ENCODE assay signal across 8 cellular contexts in the genomic region with DNA sequence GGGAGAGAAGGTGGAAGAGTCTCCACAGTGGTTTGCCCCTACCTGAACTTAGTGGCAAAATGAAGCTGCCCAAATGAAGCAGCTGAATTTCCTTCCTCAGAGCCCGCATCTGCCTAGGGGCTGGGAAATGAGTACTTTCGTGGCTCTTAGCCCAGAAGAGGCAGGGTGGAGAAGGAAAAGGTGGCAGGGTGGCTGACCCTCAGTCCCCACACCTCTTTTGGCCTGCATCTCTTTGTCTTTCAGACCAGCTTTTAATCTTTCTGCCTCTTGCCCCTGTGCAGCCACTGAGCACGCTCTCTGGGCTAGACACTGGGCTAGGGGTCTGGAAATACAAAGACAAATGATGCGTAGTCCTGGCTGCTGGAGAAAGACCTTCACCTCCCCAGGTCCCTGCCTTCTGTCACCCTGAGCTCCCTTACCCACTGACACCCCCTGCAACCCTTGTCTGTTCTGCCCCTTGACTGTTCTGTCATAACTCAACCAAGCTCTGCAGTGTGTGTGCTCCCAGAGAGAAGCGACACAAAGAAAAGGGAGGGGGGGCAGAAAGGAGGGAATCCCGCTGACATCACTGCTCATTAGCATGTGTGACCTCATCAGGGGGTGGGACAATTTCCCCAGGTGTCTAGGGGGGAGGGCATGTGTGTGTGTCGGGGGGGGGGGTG. TPM values are rescaled to one million over a fixed set of nuclear protein-coding genes. Genes with fewer than 3 reads are reported as not detected.
DNase-seq lines count a peak whose midpoint lies in the region; ATAC-seq and TF ChIP-seq lines count a peak whose summit lies in the region.

No MANE protein-coding gene starts in this region.

- no peaks in the 10 kb centered on the region for H3K27me3 Mint-ChIP-seq in activated T-helper 17 cell treated with anti-CD3 and anti-CD28 coated beads, Interleukin-2, amount 50 U/mL, for 72 hours
- no peaks in the 10 kb centered on the region for H3K27me3 Mint-ChIP-seq in stimulated activated memory B cell treated with anti-CD40 and anti-IgM and Interleukin-4, amounts not matched to agents 10 μg/mL and 1 μg/mL and 100 μg/mL, for 72 hours

- H3K4me3 Mint-ChIP-seq in activated T-helper 17 cell treated with anti-CD3 and anti-CD28 coated beads, Interleukin-2, amount 50 U/mL, for 72 hours, result no peak overlapping the region
- H3K4me3 Mint-ChIP-seq in stimulated activated memory B cell treated with anti-CD40 and anti-IgM and Interleukin-4, amounts not matched to agents 10 μg/mL and 1 μg/mL and 100 μg/mL, for 72 hours, result no peak overlapping the region

- peaks cover 0 to 8% of the 10 kb centered on the region in 2 donors for H3K4me1 ChIP-seq in gastrocnemius medialis

- H3K27ac ChIP-seq in gastrocnemius medialis, result no peak overlapping the region

- DNase-seq in DMS79 (lab: John Stamatoyannopoulos, UW) (peak; percentile 89), NCI-H1436 treated with DMSO at 0.1 percent for 48 hours (lab: John Stamatoyannopoulos, UW) (peak; percentile 33), iPS-NIHi11 (ENCODE audit: low spot score) (peak; percentile 82), gastrocnemius medialis (no peak)

- peaks cover 30% of the 10 kb centered on the region for H3K4me1 Mint-ChIP-seq in activated T-helper 17 cell treated with anti-CD3 and anti-CD28 coated beads, Interleukin-2, amount 50 U/mL, for 72 hours
- H3K4me1 Mint-ChIP-seq in stimulated activated memory B cell treated with anti-CD40 and anti-IgM and Interleukin-4, amounts not matched to agents 10 μg/mL and 1 μg/mL and 100 μg/mL, for 72 hours, result peaks cover 55% of the 10 kb centered on the region

- no peaks in the 10 kb centered on the region for H3K9me3 Mint-ChIP-seq in activated T-helper 17 cell treated with anti-CD3 and anti-CD28 coated beads, Interleukin-2, amount 50 U/mL, for 72 hours
- no peaks in the 10 kb centered on the region for H3K9me3 Mint-ChIP-seq in stimulated activated memory B cell treated with anti-CD40 and anti-IgM and Interleukin-4, amounts not matched to agents 10 μg/mL and 1 μg/mL and 100 μg/mL, for 72 hours

- TF ChIP-seq CTCF in gastrocnemius medialis (IDR thresholded peaks at IDR 0.05 in 4 of 5, conservative IDR thresholded peaks at IDR 0.05 in 1 of 5), result no peak

- H3K27me3 ChIP-seq in gastrocnemius medialis, result peaks cover 9 to 27% (median 26%) of the 10 kb centered on the region in 3 donors

- H3K9me3 ChIP-seq in gastrocnemius medialis, result no peaks in the 10 kb centered on the region

- peak overlapping the region; percentile 49 for H3K27ac Mint-ChIP-seq in activated T-helper 17 cell treated with anti-CD3 and anti-CD28 coated beads, Interleukin-2, amount 50 U/mL, for 72 hours
- peak overlapping the region; percentile 33 for H3K27ac Mint-ChIP-seq in stimulated activated memory B cell treated with anti-CD40 and anti-IgM and Interleukin-4, amounts not matched to agents 10 μg/mL and 1 μg/mL and 100 μg/mL, for 72 hours

- no peak overlapping the region for H3K4me3 ChIP-seq in gastrocnemius medialis

- H3K36me3 ChIP-seq in gastrocnemius medialis, result peaks cover 0 to 16% of the 10 kb centered on the region in 2 donors

- no peak for TF ChIP-seq POLR2A in gastrocnemius medialis (IDR thresholded peaks at IDR 0.05)

- peaks cover 18% of the 10 kb centered on the region for H3K36me3 Mint-ChIP-seq in activated T-helper 17 cell treated with anti-CD3 and anti-CD28 coated beads, Interleukin-2, amount 50 U/mL, for 72 hours (ENCODE audit: low read depth)
- peaks cover 20% of the 10 kb centered on the region for H3K36me3 Mint-ChIP-seq in stimulated activated memory B cell treated with anti-CD40 and anti-IgM and Interleukin-4, amounts not matched to agents 10 μg/mL and 1 μg/mL and 100 μg/mL, for 72 hours

- ATAC-seq in activated T-helper 17 cell treated with anti-CD3 and anti-CD28 coated beads, Interleukin-2, amount 50 U/mL, for 72 hours (replicated peaks), result no peak
- no peak for ATAC-seq in stimulated activated memory B cell treated with anti-CD40 and anti-IgM and Interleukin-4, amounts not matched to agents 10 μg/mL and 1 μg/mL and 100 μg/mL, for 72 hours
- ATAC-seq in gastrocnemius medialis, result no peak
- no peak for ATAC-seq in HG02588 (IDR thresholded peaks at IDR 0.05; ENCODE audit: unreplicated experiment)
- no peak for ATAC-seq in HG03095 (IDR thresholded peaks at IDR 0.05; ENCODE audit: unreplicated experiment)

- in situ Hi-C loops in gastrocnemius medialis (cut with MboI; ENCODE audit: low sequenced_read_pairs in 4 of 4), result no loop called here

- intact Hi-C loops in gastrocnemius medialis (cut with DNase I; ENCODE audit: low total_unique reads), result no loop called here

RNA-seq across cellular contexts. Expression of a gene that starts 0.4 kb away (rescaled TPM):
- 1 to 10 TPM in 1 of 2 donors, under 1 TPM in 1; 0.56 to 1.3 TPM for total RNA-seq in activated T-helper 17 cell treated with anti-CD3 and anti-CD28 coated beads, Interleukin-2, amount 50 U/mL, for 72 hours
- 1 to 10 TPM in 1 of 4 donors, not detected in 3; 1.1 TPM for total RNA-seq in gastrocnemius medialis

RNA-seq across cellular contexts. Expression of a gene that starts 11.1 kb away (rescaled TPM):
- total RNA-seq in activated T-helper 17 cell treated with anti-CD3 and anti-CD28 coated beads, Interleukin-2, amount 50 U/mL, for 72 hours, result 10 to 100 TPM; 61.3 to 78.1 TPM
- total RNA-seq in gastrocnemius medialis, result 100 to 1,000 TPM in 1 of 4 donors, 10 to 100 TPM in 3; 31.1 to 109 (median 60.1) TPM

RNA-seq across cellular contexts. Expression of a gene that starts 36.3 kb away (rescaled TPM):
- 10 to 100 TPM; 69.5 to 70.5 TPM for total RNA-seq in activated T-helper 17 cell treated with anti-CD3 and anti-CD28 coated beads, Interleukin-2, amount 50 U/mL, for 72 hours
- 10 to 100 TPM; 37.7 to 83.3 (median 62.1) TPM for total RNA-seq in gastrocnemius medialis

RNA-seq across cellular contexts. Expression of a gene that starts 46.3 kb away (rescaled TPM):
- total RNA-seq in activated T-helper 17 cell treated with anti-CD3 and anti-CD28 coated beads, Interleukin-2, amount 50 U/mL, for 72 hours, result 1 to 10 TPM; 1.5 to 2.1 TPM
- total RNA-seq in gastrocnemius medialis, result 10 to 100 TPM; 14.9 to 29.7 (median 20.8) TPM

RNA-seq across cellular contexts. Expression of a gene that starts 46.5 kb away (rescaled TPM):
- 100 to 1,000 TPM in 1 of 2 donors, 10 to 100 TPM in 1; 61.7 to 127 TPM for total RNA-seq in activated T-helper 17 cell treated with anti-CD3 and anti-CD28 coated beads, Interleukin-2, amount 50 U/mL, for 72 hours
- 10 to 100 TPM; 67.2 to 83.2 (median 78.6) TPM for total RNA-seq in gastrocnemius medialis

Comparison
In these comparisons a context has a peak if more than half of its experiments do, and no peak if none do; other contexts are left out.
1. DNase-seq: peak in DMS79 (single experiment), NCI-H1436 treated with DMSO at 0.1 percent for 48 hours (single experiment) and iPS-NIHi11 (single experiment); none in gastrocnemius medialis (0 of 2).